ENCODE assay signal across 7 cellular contexts in genomic region chr10:77023396-77023795, GRCh38.
"Had no signal": no experiment of that assay in that cellular context is flagged by ENCODE, and none has a peak within 500 bp of the region (broad histone marks: within the 10 kb centered on the region; RNA-seq: fewer than 3 reads in every experiment).

No MANE protein-coding gene starts in this region.

- H3K4me3 ChIP-seq: GM23248, HAP-1, K562 had no signal

- ATAC-seq: HCT116, K562 had no signal

- H3K4me1 ChIP-seq: HAP-1 had no signal

- DNase-seq: GM23248, GOT3, H7, IMR-90 had no signal

- H3K9me3 ChIP-seq: HAP-1 had no signal

- H3K36me3 ChIP-seq: HAP-1 had no signal

- H3K27ac ChIP-seq: GM23248 had no signal

- H2AFZ ChIP-seq: GM23248 had no signal

- H3K9ac ChIP-seq: GM23248 had no signal
